In the genomic region with DNA sequence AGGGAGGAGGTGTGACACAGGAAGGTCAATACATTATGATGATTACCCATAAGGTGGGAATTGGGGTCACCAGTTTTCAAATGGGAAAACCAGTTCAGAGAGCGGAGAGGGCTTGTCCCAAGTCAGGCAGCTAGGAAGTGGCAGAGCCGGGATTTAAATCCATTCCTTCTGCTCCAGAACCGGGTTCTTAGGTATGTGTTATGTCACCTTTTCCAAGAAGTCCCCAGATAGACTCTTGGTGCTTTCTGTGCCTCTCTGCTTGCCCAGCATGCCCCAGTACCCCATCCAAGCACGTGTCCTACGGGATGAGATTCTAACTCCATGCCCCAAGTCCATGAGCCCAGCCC, we compare ENCODE assay signal across 1 cellular context.
TF ChIP-seq lines count a peak whose summit lies in the region.

No MANE protein-coding gene starts in this region.

TF ChIP-seq in H1, 55 proteins besides CTCF, POLR2A, EP300 and RAD21:
- TF ChIP-seq, protein P1, sequence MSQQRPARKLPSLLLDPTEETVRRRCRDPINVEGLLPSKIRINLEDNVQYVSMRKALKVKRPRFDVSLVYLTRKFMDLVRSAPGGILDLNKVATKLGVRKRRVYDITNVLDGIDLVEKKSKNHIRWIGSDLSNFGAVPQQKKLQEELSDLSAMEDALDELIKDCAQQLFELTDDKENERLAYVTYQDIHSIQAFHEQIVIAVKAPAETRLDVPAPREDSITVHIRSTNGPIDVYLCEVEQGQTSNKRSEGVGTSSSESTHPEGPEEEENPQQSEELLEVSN (IDR thresholded peaks at IDR 0.05): no peak
- TF ChIP-seq GTF2F1 (IDR thresholded peaks at IDR 0.05; ENCODE audit: borderline replicate concordance, low read depth, low read length) (no peak), GABPA (IDR thresholded peaks at IDR 0.05; ENCODE audit: borderline replicate concordance, insufficient read depth, low read length) (no peak), CEBPB (IDR thresholded peaks at IDR 0.05; ENCODE audit: low read depth, low read length) (no peak)
